Comparison of ENCODE assay signal across 4 cellular contexts in genomic region chr17:20633268-20634059, GRCh38. TPM values are rescaled to one million over a fixed set of nuclear protein-coding genes. Genes with fewer than 3 reads are reported as not detected.
"Had no signal": no experiment of that assay in that cellular context is flagged by ENCODE, and none has a peak within 500 bp of the region (broad histone marks: within the 10 kb centered on the region; RNA-seq: fewer than 3 reads in every experiment).

No MANE protein-coding gene starts in this region.

RNA-seq across cellular contexts. Expression of gene CDRT15L2, which starts 53.9 kb away (rescaled TPM):
- total RNA-seq: LHCN-M2, M059J, MCF 10A, NCI-H460 had no signal
